In the genomic region with DNA sequence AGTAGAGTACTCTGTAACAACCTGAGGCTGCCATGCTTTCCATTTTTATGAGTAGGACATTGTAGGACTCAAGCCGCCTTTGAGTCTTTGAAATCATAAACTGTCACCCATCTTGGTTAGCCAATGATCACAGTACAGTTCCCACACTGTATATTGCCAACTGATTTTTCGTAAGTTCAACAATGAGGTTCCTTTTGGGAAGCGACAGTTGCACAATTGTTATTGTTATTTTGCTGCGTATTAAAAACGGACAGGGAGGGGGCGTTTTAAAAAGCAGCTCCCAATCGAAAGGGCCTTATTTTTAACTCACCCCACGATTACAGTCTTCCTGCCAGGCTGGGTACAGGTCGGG, we compare ENCODE assay signal across 7 cellular contexts. TPM values are rescaled to one million over a fixed set of nuclear protein-coding genes. Genes with fewer than 3 reads are reported as not detected.
DNase-seq lines count a peak whose midpoint lies in the region; ATAC-seq and TF ChIP-seq lines count a peak whose summit lies in the region.

No MANE protein-coding gene starts in this region.

- TF ChIP-seq CTCF in GM20000 (IDR thresholded peaks at IDR 0.05; ENCODE audit: extremely low read depth, missing control alignments) (no peak), Peyer's patch (IDR thresholded peaks at IDR 0.05) (no peak), epithelial cell of proximal tubule (conservative IDR thresholded peaks at IDR 0.05; ENCODE audit: low read depth, low read length) (peak; percentile 0), neural cell (IDR thresholded peaks at IDR 0.05; ENCODE audit: poor library complexity, severe bottlenecking) (no peak)

- H3K9me3 ChIP-seq in Peyer's patch (no peaks in the 10 kb centered on the region), neural cell (ENCODE audit: low read length) (no peaks in the 10 kb centered on the region)

- peak overlapping the region; percentile 74 for H2AFZ ChIP-seq in neural cell (ENCODE audit: low read depth, low read length)

- H3K4me3 ChIP-seq in Peyer's patch (peak overlapping the region; percentile 74 to 88 (median 80)), epithelial cell of proximal tubule (ENCODE audit: low read depth, low read length) (peak overlapping the region; percentile 75), neural cell (ENCODE audit: low read length) (peak overlapping the region; percentile 97)

- no peaks in the 10 kb centered on the region for H3K36me3 ChIP-seq in Peyer's patch
- no peaks in the 10 kb centered on the region for H3K36me3 ChIP-seq in neural cell (ENCODE audit: insufficient read depth, low read length)

- peaks cover 0 to 14% (median 0%) of the 10 kb centered on the region in 4 donors for H3K4me1 ChIP-seq in Peyer's patch

- no peaks in the 10 kb centered on the region for H3K9me2 ChIP-seq in neural cell (ENCODE audit: insufficient read depth, low read length)

- peak overlapping the region; percentile 60 for H3K4me2 ChIP-seq in neural cell (ENCODE audit: low read length)

- H3K9ac ChIP-seq in neural cell (ENCODE audit: low read length), result peak overlapping the region; percentile 74

- no peaks in the 10 kb centered on the region for H4K20me1 ChIP-seq in neural cell (ENCODE audit: insufficient read depth)

- no peak for TF ChIP-seq POLR2A in Peyer's patch (IDR thresholded peaks at IDR 0.05)

- TF ChIP-seq RAD21 in neural cell (conservative IDR thresholded peaks at IDR 0.05), result no peak

- TF ChIP-seq EP300 in neural cell (conservative IDR thresholded peaks at IDR 0.05; ENCODE audit: poor library complexity, severe bottlenecking), result no peak

- ATAC-seq in HG03280 (IDR thresholded peaks at IDR 0.05; ENCODE audit: unreplicated experiment), result no peak
- ATAC-seq in HG02763 (IDR thresholded peaks at IDR 0.05; ENCODE audit: unreplicated experiment), result no peak

- no peaks in the 10 kb centered on the region for H3K27me3 ChIP-seq in Peyer's patch
- peaks cover 11% of the 10 kb centered on the region for H3K27me3 ChIP-seq in neural cell (ENCODE audit: insufficient read depth, low read depth, low read length)

- no peaks in the 10 kb centered on the region for H3K79me2 ChIP-seq in neural cell (replicated peaks; ENCODE audit: insufficient read depth, low read length)

- H3K27ac ChIP-seq in Peyer's patch, result peak overlapping the region; percentile 90 to 98 (median 94)
- peak overlapping the region; percentile 19 for H3K27ac ChIP-seq in neural cell (ENCODE audit: low read length)

- DNase-seq in GM20000 (ENCODE audit: low spot score) (peak; percentile 22), Peyer's patch (no peak), epithelial cell of proximal tubule (ENCODE audit: low read depth) (no peak), cerebellar nuclear complex (lab: John Stamatoyannopoulos, UW) (no peak)

- no peaks in the 10 kb centered on the region for H3F3A ChIP-seq in neural cell (ENCODE audit: insufficient read depth, low read length, poor library complexity, severe bottlenecking)

TF ChIP-seq in neural cell, 6 proteins besides CTCF, POLR2A, EP300 and RAD21:
- TF ChIP-seq TAF1 (IDR thresholded peaks at IDR 0.05; ENCODE audit: low read depth) (no peak), EZH2 (IDR thresholded peaks at IDR 0.05; ENCODE audit: borderline replicate concordance, insufficient read depth, low read length, poor library complexity, severe bottlenecking) (no peak)
TF ChIP-seq in neural cell: peak in this region for 0.

RNA-seq across cellular contexts. Expression of a gene that starts 0.6 kb away (rescaled TPM):
- 100 to 1,000 TPM in 2 of 4 donors, 10 to 100 TPM in 2; 10.7 to 198 (median 105) TPM for total RNA-seq in Peyer's patch
- 0.40 and 1.2 TPM in 2 replicates for total RNA-seq in epithelial cell of proximal tubule
- polyA plus RNA-seq in neural cell, result 6.5 and 7.4 TPM in 2 replicates
- polyA minus RNA-seq in neural cell, result 6.1 and 7.9 TPM in 2 replicates

RNA-seq across cellular contexts. Expression of a gene that starts 59.2 kb away (rescaled TPM):
- 10 to 100 TPM; 24.3 to 68.8 (median 43.2) TPM for total RNA-seq in Peyer's patch
- total RNA-seq in epithelial cell of proximal tubule, result 159 and 165 TPM in 2 replicates
- polyA plus RNA-seq in neural cell, result 158 and 167 TPM in 2 replicates
- polyA minus RNA-seq in neural cell, result 65.7 and 69.0 TPM in 2 replicates
